Comparison of ENCODE assay signal across 8 cellular contexts in genomic region chr12:116910645-116911449, GRCh38. TPM values are rescaled to one million over a fixed set of nuclear protein-coding genes. Genes with fewer than 3 reads are reported as not detected.
DNase-seq lines count a peak whose midpoint lies in the region; ATAC-seq and TF ChIP-seq lines count a peak whose summit lies in the region.

TSS of gene FBXW8 (plus strand) at chr12:116910950. CDS start at chr12:116911038, 88 bp downstream.

- H3K27ac Mint-ChIP-seq in neural crest cell (ENCODE audit: unreplicated experiment), result peak within 1 kb of the TSS; percentile 10

- TF ChIP-seq CTCF in Peyer's patch (IDR thresholded peaks at IDR 0.05) (no peak), fibroblast of villous mesenchyme (IDR thresholded peaks at IDR 0.05; ENCODE audit: insufficient read depth, low read depth, low read length) (no peak), neural crest cell (conservative IDR thresholded peaks at IDR 0.05) (no peak)

- H3K4me3 ChIP-seq in HUES48 (ENCODE audit: low read depth, low read length) (peak within 1 kb of the TSS; percentile 76), Peyer's patch (peak within 1 kb of the TSS; percentile 83 to 99 (median 95)), fibroblast of villous mesenchyme (ENCODE audit: low read depth, low read length) (peak within 1 kb of the TSS; percentile 74), stomach smooth muscle (ENCODE audit: low read length in 2 of 2) (peak within 1 kb of the TSS; percentile 68 to 81)

- peak within 1 kb of the TSS; percentile 83 for H3K9ac ChIP-seq in HUES48 (ENCODE audit: low read depth, low read length)
- H3K9ac ChIP-seq in stomach smooth muscle (ENCODE audit: low read length in 2 of 2), result peak within 1 kb of the TSS; percentile 68 to 76

- peaks cover 12% of the 10 kb centered on the region for H3K4me1 ChIP-seq in HUES48 (ENCODE audit: control insufficient read depth, insufficient read depth, low read length)
- peaks cover 0 to 10% (median 0%) of the 10 kb centered on the region in 4 donors for H3K4me1 ChIP-seq in Peyer's patch
- peaks cover 5% of the 10 kb centered on the region for H3K4me1 ChIP-seq in stomach smooth muscle (ENCODE audit: control insufficient read depth, insufficient read depth, low read length)

- peaks cover 16% of the 10 kb centered on the region for H3K27me3 Mint-ChIP-seq in neural crest cell (ENCODE audit: low read depth)

- H3K9me3 Mint-ChIP-seq in neural crest cell, result peaks cover 3% of the 10 kb centered on the region

- H3K9me3 ChIP-seq in HUES48 (ENCODE audit: control insufficient read depth, insufficient read depth, low read length), result no peaks in the 10 kb centered on the region
- no peaks in the 10 kb centered on the region for H3K9me3 ChIP-seq in Peyer's patch
- H3K9me3 ChIP-seq in stomach smooth muscle (ENCODE audit: control insufficient read depth in 2 of 2, low read length in 2 of 2), result no peaks in the 10 kb centered on the region

- ATAC-seq in GM21390 (IDR thresholded peaks at IDR 0.05; ENCODE audit: unreplicated experiment), result peak; percentile 93

- H3K27ac ChIP-seq in HUES48 (ENCODE audit: low read depth, low read length) (peak within 1 kb of the TSS; percentile 89), Peyer's patch (peak within 1 kb of the TSS; percentile 64 to 76 (median 74)), stomach smooth muscle (ENCODE audit: low read length) (peak within 1 kb of the TSS; percentile 41)

- H3K27me3 ChIP-seq in HUES48 (ENCODE audit: control insufficient read depth, insufficient read depth, low read length) (no peaks in the 10 kb centered on the region), Peyer's patch (no peaks in the 10 kb centered on the region), stomach smooth muscle (ENCODE audit: control insufficient read depth in 1 of 2, insufficient read depth in 2 of 2, low read length in 2 of 2) (no peaks in the 10 kb centered on the region)

- H3K36me3 Mint-ChIP-seq in neural crest cell (ENCODE audit: low read depth), result peaks cover 3% of the 10 kb centered on the region

- no peak for TF ChIP-seq POLR2A in Peyer's patch (IDR thresholded peaks at IDR 0.05)

- DNase-seq in DMS 273 (lab: John Stamatoyannopoulos, UW; ENCODE audit: unreplicated experiment) (peak; percentile 92), Peyer's patch (peak; percentile 66 to 80 (median 79)), fibroblast of villous mesenchyme (ENCODE audit: low read depth) (peak; percentile 73), neural crest cell (ENCODE audit: low read depth, low spot score) (peak; percentile 82)
- DNase-seq in activated effector memory CD4-positive, alpha-beta T cell treated with Interleukin-2 at 50 U/mL for 16 hours, result peak; percentile 46

- H3K4me3 Mint-ChIP-seq in neural crest cell, result peak within 1 kb of the TSS; percentile 88

- H3K4me1 Mint-ChIP-seq in neural crest cell, result peaks cover 17% of the 10 kb centered on the region

- H3K36me3 ChIP-seq in HUES48 (ENCODE audit: control insufficient read depth, insufficient read depth, low read length) (peaks cover 8% of the 10 kb centered on the region; the same call in 1 of the 2 replicates), Peyer's patch (no peaks in the 10 kb centered on the region), stomach smooth muscle (ENCODE audit: control insufficient read depth in 2 of 2, insufficient read depth in 2 of 2, low read length in 2 of 2) (peaks cover 0 to 2% of the 10 kb centered on the region in 2 donors)

RNA-seq across cellular contexts. Expression of gene FBXW8, which starts in this region (rescaled TPM):
- total RNA-seq in Peyer's patch (10 to 100 TPM in 1 of 4 donors, 1 to 10 TPM in 3; 4.7 to 28.9 (median 9.2) TPM), fibroblast of villous mesenchyme (24.6 and 30.3 TPM in 2 replicates), neural crest cell (34.8 and 37.9 TPM in 2 replicates)

Comparison
In these comparisons a context has a peak if more than half of its experiments do, and no peak if none do; other contexts are left out.
1. Peak in every context shown above with its lines: DNase-seq, ATAC-seq, H3K4me3 ChIP-seq and H3K27ac ChIP-seq.